8 cellular contexts compared by ENCODE assay signal in genomic region chr15:99733268-99734039, GRCh38. TPM values are rescaled to one million over a fixed set of nuclear protein-coding genes. Genes with fewer than 3 reads are reported as not detected.
A peak's percentile ranks its signal among the peaks of the same experiment; 100 is the strongest.
DNase-seq lines count a peak whose midpoint lies in the region; ATAC-seq and TF ChIP-seq lines count a peak whose summit lies in the region.

LYSMD4 (minus strand) TSS chr15:99733437; CDS start chr15:99731999, 1,438 bp downstream.

- peak within 1 kb of the TSS; percentile 92 for H2AFZ ChIP-seq in PC-9

- H3K4me3 ChIP-seq in PC-9: peak within 1 kb of the TSS; percentile 78
- peak within 1 kb of the TSS; percentile 89 to 92 for H3K4me3 ChIP-seq in esophagus (ENCODE audit: low read depth in 1 of 2, low read length in 2 of 2)
- H3K4me3 ChIP-seq in muscle layer of colon (ENCODE audit: low read depth in 1 of 2, low read length in 2 of 2): peak within 1 kb of the TSS; percentile 69 to 86

- H3K9me2 ChIP-seq in PC-9 (ENCODE audit: insufficient read depth): no peaks in the 10 kb centered on the region

- intact Hi-C loops in PC-9 (cut with micrococcal nuclease; ENCODE audit: unreplicated experiment): loop anchor here (2.0 to 10.0 kb wide), 2 partner anchors 15 to 629 kb away; partner anchors contain the start of gene SYNM

- DNase-seq in DMS79 treated with DMSO at 0.1 percent for 48 hours (lab: John Stamatoyannopoulos, UW): peak; percentile 60
- peak; percentile 79 for DNase-seq in KG1 (lab: John Stamatoyannopoulos, UW)
- DNase-seq in PC-9: peak; percentile 80 to 95
- peak; percentile 98 for DNase-seq in activated T-cell treated with anti-CD3 and anti-CD28 coated beads, Interleukin-2, amount 50 U/mL, for 1 hour
- peak; percentile 98 for DNase-seq in stimulated activated CD8-positive, alpha-beta memory T cell treated with anti-CD3 and anti-CD28 coated beads, Interleukin-4, amount 100 ng/mL, for 48 hours

- POLR2A ChIA-PET in PC-9 (lab: Charles Lee; ENCODE audit: unreplicated experiment): interaction anchor here (0.5 to 1.1 kb wide), 8 partner anchors 18 to 1297 kb away, joined by 3 to 15 read pairs (median 3); partner anchors contain the start of gene LRRC28

- H3K4me2 ChIP-seq in PC-9: peak within 1 kb of the TSS; percentile 83

- H3K79me2 ChIP-seq in PC-9 (ENCODE audit: low read depth): no peaks in the 10 kb centered on the region

- H3K4me1 ChIP-seq in PC-9 (replicated peaks; ENCODE audit: insufficient read depth): peaks cover 7% of the 10 kb centered on the region; the same call in 1 of the 2 replicates
- peaks cover 0 to 3% of the 10 kb centered on the region in 2 donors for H3K4me1 ChIP-seq in esophagus (ENCODE audit: control insufficient read depth in 2 of 2, insufficient read depth in 2 of 2, low read length in 1 of 2)
- H3K4me1 ChIP-seq in muscle layer of colon (ENCODE audit: insufficient read depth, low read length): peaks cover 13% of the 10 kb centered on the region

- peak within 1 kb of the TSS; percentile 23; the same call in 1 of the 2 replicates for H3K27ac ChIP-seq in PC-9
- H3K27ac ChIP-seq in esophagus (ENCODE audit: low read depth in 2 of 2, low read length in 1 of 2): peak within 1 kb of the TSS; percentile 95
- peak within 1 kb of the TSS; percentile 85 for H3K27ac ChIP-seq in muscle layer of colon (ENCODE audit: low read depth, low read length)

- H3K36me3 ChIP-seq in PC-9 (ENCODE audit: low read depth) (no peaks in the 10 kb centered on the region), esophagus (ENCODE audit: control insufficient read depth in 2 of 2, insufficient read depth in 2 of 2, low read length in 1 of 2) (peaks cover 0 to 10% of the 10 kb centered on the region in 2 donors), muscle layer of colon (ENCODE audit: insufficient read depth, low read length) (peaks cover 8% of the 10 kb centered on the region)

- H3K9ac ChIP-seq in muscle layer of colon (ENCODE audit: low read length): peak within 1 kb of the TSS; percentile 41

- H4K20me1 ChIP-seq in PC-9 (ENCODE audit: insufficient read depth): no peaks in the 10 kb centered on the region

- H3K27me3 ChIP-seq in PC-9 (ENCODE audit: insufficient read depth, low read depth) (no peaks in the 10 kb centered on the region), esophagus (ENCODE audit: control insufficient read depth in 1 of 2, insufficient read depth in 2 of 2, low read length in 2 of 2) (no peaks in the 10 kb centered on the region), muscle layer of colon (ENCODE audit: control insufficient read depth in 1 of 2, insufficient read depth in 2 of 2, low read length in 2 of 2) (no peaks in the 10 kb centered on the region)

- H3F3A ChIP-seq in PC-9 (ENCODE audit: insufficient read depth, low read depth): no peaks in the 10 kb centered on the region

- WGBS in esophagus, 2 donors: 7 to 8% methylated on average over 65 to 69 of the region's 69 CpGs

- CTCF ChIA-PET in PC-9 (lab: Charles Lee): interaction anchor here (0.6 to 0.7 kb wide), 7 partner anchors 29 to 1172 kb away, joined by 3 to 16 read pairs (median 3); no protein-coding TSS in a partner anchor

- no peaks in the 10 kb centered on the region for H3K9me3 ChIP-seq in PC-9 (ENCODE audit: insufficient read depth, low read depth)
- no peaks in the 10 kb centered on the region for H3K9me3 ChIP-seq in esophagus (ENCODE audit: control insufficient read depth in 2 of 2, insufficient read depth in 1 of 2, low read depth in 1 of 2, low read length in 1 of 2)
- H3K9me3 ChIP-seq in muscle layer of colon (ENCODE audit: low read length): no peaks in the 10 kb centered on the region

- ATAC-seq in GM21786 (IDR thresholded peaks at IDR 0.05; ENCODE audit: unreplicated experiment): peak; percentile 99

- TF ChIP-seq CTCF in PC-9 (conservative IDR thresholded peaks at IDR 0.05): no peak

- no TSS peak for BruUV-seq in PC-9 (replicated peaks; lab: Mats Ljungman, UMichigan)

RNA-seq across cellular contexts. Expression of gene LYSMD4, which starts in this region (rescaled TPM):
- total RNA-seq in PC-9 (2021): 4.7 and 5.7 TPM in 2 replicates
- 10 to 100 TPM in 1 of 2 donors, 1 to 10 TPM in 1; 8.7 to 11.0 TPM for polyA plus RNA-seq in esophagus

Comparison
In these comparisons a context has a peak if more than half of its experiments do, and no peak if none do; other contexts are left out.
1. Peak in every context shown above with its lines: DNase-seq, ATAC-seq, H3K4me3 ChIP-seq and H3K27ac ChIP-seq.
2. H3K27ac ChIP-seq: peak in every context shown above with its lines; median percentile 95 in esophagus; 85 in muscle layer of colon; 23 in PC-9.